ENCODE assay signal across 17 cellular contexts in genomic region chr6:38589367-38589720, GRCh38. TPM values are rescaled to one million over a fixed set of nuclear protein-coding genes. Genes with fewer than 3 reads are reported as not detected.
DNase-seq lines count a peak whose midpoint lies in the region; ATAC-seq, FAIRE-seq and TF ChIP-seq lines count a peak whose summit lies in the region.
"Had no signal": no experiment of that assay in that cellular context is flagged by ENCODE, and none has a peak within 500 bp of the region (broad histone marks: within the 10 kb centered on the region; RNA-seq: fewer than 3 reads in every experiment).

No MANE protein-coding gene starts in this region.

- no peak for TF ChIP-seq RAD21 in A549 (conservative IDR thresholded peaks at IDR 0.05 in 1 of 2, IDR thresholded peaks at IDR 0.05 in 1 of 2)

- no peaks in the 10 kb centered on the region for H3K9me2 ChIP-seq in GM23248 (ENCODE audit: insufficient read depth)

- TF ChIP-seq CTCF in A549 (IDR thresholded peaks at IDR 0.05): no peak
- TF ChIP-seq CTCF in foreskin keratinocyte (conservative IDR thresholded peaks at IDR 0.05): no peak

- no peak for FAIRE-seq in A549 (lab: Jason Lieb, UNC)
- FAIRE-seq: A204.1, GM19239 had no signal

- H3F3A ChIP-seq in GM23248 (ENCODE audit: insufficient read depth): peaks cover 32% of the 10 kb centered on the region

- CTCF ChIA-PET in A549 (lab: Yijun Ruan, JAX): no interaction called here

- DNase-seq in A549 (ENCODE audit: low read depth in 1 of 2, low spot score in 1 of 2) (no peak), GM23248 (no peak), foreskin keratinocyte (no peak), AG20443 (ENCODE audit: low spot score) (no peak)
- DNase-seq: AML-193; CD8-positive, alpha-beta memory T cell; GF-D8; H7 had no signal

- H3K27ac ChIP-seq in A549 (0 out of 6 replicates have a peak overlapping the region, but pooled peaks of 1 of the 2 experiments have one; percentile 24), GM23248 (0 out of 2 replicates have a peak overlapping the region, but pooled peaks have one; percentile 21), foreskin keratinocyte (peak overlapping the region; percentile 1)
- H3K27ac ChIP-seq: BLaER1 had no signal

- no peaks in the 10 kb centered on the region for H3K79me2 ChIP-seq in GM23248 (ENCODE audit: insufficient read depth)

- TF ChIP-seq EP300 in A549 (IDR thresholded peaks at IDR 0.05): no peak

- ATAC-seq in A549: no peak
- ATAC-seq in activated T-helper 17 cell treated with anti-CD3 and anti-CD28 coated beads, Interleukin-2, amount 50 U/mL, for 72 hours (replicated peaks): peak; percentile 60
- ATAC-seq in foreskin keratinocyte: peak; percentile 77
- no peak for ATAC-seq in GM21717 (IDR thresholded peaks at IDR 0.05; ENCODE audit: unreplicated experiment)
- no peak for ATAC-seq in GM21786 (IDR thresholded peaks at IDR 0.05; ENCODE audit: unreplicated experiment)
- no peak for ATAC-seq in HG03108 (IDR thresholded peaks at IDR 0.05; ENCODE audit: unreplicated experiment)
- ATAC-seq: GM23338 had no signal

- H3K27me3 ChIP-seq in GM23248 (replicated peaks; ENCODE audit: insufficient read depth) (no peaks in the 10 kb centered on the region), foreskin keratinocyte (no peaks in the 10 kb centered on the region)
- H3K27me3 ChIP-seq: BLaER1 had no signal

- in situ Hi-C loops in GM23248 (cut with MboI): no loop called here

- TF ChIP-seq POLR2A in A549 (IDR thresholded peaks at IDR 0.05; ENCODE audit: low read length): no peak

- H3K36me3 Mint-ChIP-seq in activated T-helper 17 cell treated with anti-CD3 and anti-CD28 coated beads, Interleukin-2, amount 50 U/mL, for 72 hours (ENCODE audit: low read depth): peaks cover 23% of the 10 kb centered on the region

- peaks cover 15% of the 10 kb centered on the region; the same call in 2 of the 3 replicates for H3K4me1 ChIP-seq in A549
- H3K4me1 ChIP-seq in GM23248 (ENCODE audit: insufficient read depth): peaks cover 25% of the 10 kb centered on the region
- peaks cover 13% of the 10 kb centered on the region for H3K4me1 ChIP-seq in foreskin keratinocyte
- H3K4me1 ChIP-seq: BLaER1 had no signal

- 96% methylated on average over 1 of the region's 1 CpG for WGBS in A549 (ENCODE audit: missing lambda C conversion rate)
- 94 to 100% methylated on average over 1 of the region's 1 CpG for WGBS in GM23248 (ENCODE audit: low coverage in 1 of 2, low lambda C conversion rate in 2 of 2, missing lambda C conversion rate in 2 of 2), 2 experiments

- H3K9me3 Mint-ChIP-seq in activated T-helper 17 cell treated with anti-CD3 and anti-CD28 coated beads, Interleukin-2, amount 50 U/mL, for 72 hours: no peaks in the 10 kb centered on the region
- H3K9me3 Mint-ChIP-seq: CD8-positive, alpha-beta memory T cell; GM23338 had no signal

- H3K36me3 ChIP-seq in GM23248 (ENCODE audit: low read depth): peaks cover 4% of the 10 kb centered on the region; the same call in 1 of the 2 replicates

- H3K9me3 ChIP-seq in A549 (no peaks in the 10 kb centered on the region), GM23248 (ENCODE audit: low read depth) (no peaks in the 10 kb centered on the region)
- H3K9me3 ChIP-seq: BLaER1, Caco-2 had no signal

- no peak overlapping the region for H3K27ac Mint-ChIP-seq in activated T-helper 17 cell treated with anti-CD3 and anti-CD28 coated beads, Interleukin-2, amount 50 U/mL, for 72 hours
- H3K27ac Mint-ChIP-seq: CD8-positive, alpha-beta memory T cell; GM23338 had no signal

- no peaks in the 10 kb centered on the region for H4K20me1 ChIP-seq in GM23248 (ENCODE audit: insufficient read depth)
- H4K20me1 ChIP-seq: BLaER1 had no signal

- POLR2A ChIA-PET in A549 (lab: Yijun Ruan, JAX): no interaction called here

- peak overlapping the region; percentile 38; the same call in 2 of the 3 replicates for H3K4me2 ChIP-seq in A549
- H3K4me2 ChIP-seq in GM23248 (ENCODE audit: unreplicated experiment): no peak overlapping the region
- H3K4me2 ChIP-seq: BLaER1, GM23338 had no signal

- no peak overlapping the region for H3K9ac ChIP-seq in GM23248
- H3K9ac ChIP-seq: BLaER1 had no signal

- H3K27me3 Mint-ChIP-seq in activated T-helper 17 cell treated with anti-CD3 and anti-CD28 coated beads, Interleukin-2, amount 50 U/mL, for 72 hours: no peaks in the 10 kb centered on the region
- H3K27me3 Mint-ChIP-seq: CD8-positive, alpha-beta memory T cell had no signal

- no peak overlapping the region for H3K4me3 Mint-ChIP-seq in activated T-helper 17 cell treated with anti-CD3 and anti-CD28 coated beads, Interleukin-2, amount 50 U/mL, for 72 hours
- H3K4me3 Mint-ChIP-seq: CD8-positive, alpha-beta memory T cell; GM23338 had no signal

- H2AFZ ChIP-seq in GM23248: no peak overlapping the region
- H2AFZ ChIP-seq: GM23338 had no signal

- H3K4me3 ChIP-seq in A549 (no peak overlapping the region), GM23248 (no peak overlapping the region)
- H3K4me3 ChIP-seq: BLaER1, GM23338 had no signal

- peaks cover 3% of the 10 kb centered on the region for H3K4me1 Mint-ChIP-seq in activated T-helper 17 cell treated with anti-CD3 and anti-CD28 coated beads, Interleukin-2, amount 50 U/mL, for 72 hours
- H3K4me1 Mint-ChIP-seq: GM23338 had no signal

TF ChIP-seq in A549, 52 proteins besides CTCF, POLR2A, EP300 and RAD21:
- no peak for TF ChIP-seq RFX5 (IDR thresholded peaks at IDR 0.05)
- TF ChIP-seq TP53 (CRISPR knock-in tag; IDR thresholded peaks at IDR 0.05): no peak
- TF ChIP-seq ZSCAN20 (CRISPR knock-in tag; IDR thresholded peaks at IDR 0.05): no peak
- no peak for TF ChIP-seq ZNF302 (CRISPR knock-in tag; IDR thresholded peaks at IDR 0.05)

RNA-seq across cellular contexts. Expression of gene BTBD9, which starts 50.4 kb away (rescaled TPM):
- polyA plus RNA-seq in A549 (2011; rRNA removed): 4.6 and 6.6 TPM in 2 replicates
- 0.74 and 1.2 TPM in 2 replicates for polyA plus RNA-seq in A549 (2012; cell fraction: cytosol; rRNA removed)
- polyA plus RNA-seq in A549 (2012; cell fraction: nucleus; rRNA removed): 1.5 and 1.6 TPM in 2 replicates
- 2.1 to 2.3 TPM (median 2.2 TPM) in 3 replicates for polyA plus RNA-seq in A549 (2017; fragmentation: RNase III; extraction: RNeasy Plus Mini Kit Qiagen cat#74134 plus additional on column Dnase treatment)
- polyA minus RNA-seq in A549 (2011; rRNA and poly(A)+ RNA removed): 11.5 and 12.1 TPM in 2 replicates
- total RNA-seq in GM23248 (2014; rRNA removed; shearing (Covaris generic)): 11.9 and 13.7 TPM in 2 replicates
- 6.6 and 10.0 TPM in 2 replicates for polyA plus RNA-seq in GM23248 (2016; fragmentation: Nextera tagmentation; extraction: Ambion mirVana)
- total RNA-seq in activated T-helper 17 cell treated with anti-CD3 and anti-CD28 coated beads, Interleukin-2, amount 50 U/mL, for 72 hours: 10 to 100 TPM; 16.2 to 28.3 TPM
- total RNA-seq in foreskin keratinocyte: 4.2 and 4.6 TPM in 2 replicates
- 1.0 and 1.1 TPM in 2 replicates for polyA plus RNA-seq in foreskin keratinocyte

Comparison
In these comparisons a context has a peak if more than half of its experiments do, and no peak if none do; other contexts are left out.
1. ATAC-seq: peak in activated T-helper 17 cell treated with anti-CD3 and anti-CD28 coated beads, Interleukin-2, amount 50 U/mL, for 72 hours (single experiment) and foreskin keratinocyte (single experiment); none in A549 (0 of 2), GM21717 (single experiment), GM21786 (single experiment) and HG03108 (single experiment).